Comparison of ENCODE assay signal across 1 cellular context in the genomic region with DNA sequence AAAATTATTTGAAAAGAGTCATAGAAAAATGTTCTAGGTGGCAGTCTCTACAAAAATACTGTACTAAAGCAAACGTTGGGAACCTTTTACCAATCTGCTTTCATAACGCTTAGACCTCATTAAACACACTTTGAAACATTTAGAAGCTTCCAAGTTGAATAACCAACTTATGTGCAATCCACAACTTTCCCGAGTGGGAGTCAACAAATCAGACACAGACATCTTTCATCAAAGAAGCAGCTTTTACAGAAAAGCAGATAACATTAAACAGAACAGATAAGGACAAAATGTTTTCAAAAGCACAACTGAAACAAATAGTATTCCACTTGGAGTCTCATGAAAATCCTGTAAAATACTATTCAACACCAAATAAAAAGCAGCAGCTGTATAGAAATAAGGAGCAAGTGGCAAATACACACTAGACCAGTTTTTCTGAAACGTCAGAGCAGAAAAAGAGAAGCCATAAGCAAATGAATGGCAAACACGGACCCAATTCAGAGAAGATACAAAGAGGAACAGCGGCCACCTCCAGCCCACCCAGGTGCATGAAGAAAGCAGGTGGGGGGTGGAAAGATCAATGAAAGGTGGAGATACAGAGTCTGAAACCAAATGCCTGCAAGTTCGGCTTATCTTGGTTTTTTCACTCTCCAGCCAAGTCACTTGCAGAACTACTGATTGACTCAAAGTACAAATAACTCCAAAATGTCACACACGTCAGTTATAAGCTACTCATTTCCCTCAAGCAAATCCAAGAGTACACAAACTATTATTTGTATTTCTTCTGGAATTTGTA.
A peak's percentile ranks its signal among the peaks of the same experiment; 100 is the strongest.
TF ChIP-seq lines count a peak whose summit lies in the region.

No MANE protein-coding gene starts in this region.

TF ChIP-seq in H1, 55 proteins besides CTCF, POLR2A, EP300 and RAD21:
- no peak for TF ChIP-seq NRF1 (IDR thresholded peaks at IDR 0.05; ENCODE audit: low read depth, low read length)
- peak; percentile 24; the same call in 1 of the 2 replicates for TF ChIP-seq CREB1 (IDR thresholded peaks at IDR 0.05)
- no peak for TF ChIP-seq GABPA (IDR thresholded peaks at IDR 0.05; ENCODE audit: borderline replicate concordance, insufficient read depth, low read length)
- TF ChIP-seq CBX5 (IDR thresholded peaks at IDR 0.05; ENCODE audit: low read depth, low read length), result no peak
- peak; percentile 27 for TF ChIP-seq ASH2L (IDR thresholded peaks at IDR 0.05; ENCODE audit: low read length)
- TF ChIP-seq SIRT6 (IDR thresholded peaks at IDR 0.05; ENCODE audit: low read length), result no peak
